Comparison of ENCODE assay signal across 11 cellular contexts in genomic region chr18:11859903-11860407, GRCh38. TPM values are rescaled to one million over a fixed set of nuclear protein-coding genes. Genes with fewer than 3 reads are reported as not detected.
DNase-seq lines count a peak whose midpoint lies in the region; ATAC-seq and TF ChIP-seq lines count a peak whose summit lies in the region.
"Had no signal": no experiment of that assay in that cellular context is flagged by ENCODE, and none has a peak within 500 bp of the region (broad histone marks: within the 10 kb centered on the region; RNA-seq: fewer than 3 reads in every experiment).

No MANE protein-coding gene starts in this region.

- H3K27ac ChIP-seq in brain microvascular endothelial cell, result peak overlapping the region; percentile 74
- H3K27ac ChIP-seq: upper lobe of left lung had no signal

- H3K36me3 Mint-ChIP-seq in mesothelial cell of epicardium, result no peaks in the 10 kb centered on the region

- H3K27ac Mint-ChIP-seq in mesothelial cell of epicardium, result no peak overlapping the region

- no peaks in the 10 kb centered on the region for H3K9me3 ChIP-seq in mucosa of descending colon
- H3K9me3 ChIP-seq: upper lobe of left lung had no signal

- no peak overlapping the region for H3K4me3 Mint-ChIP-seq in mesothelial cell of epicardium

- H3K4me1 Mint-ChIP-seq in mesothelial cell of epicardium, result peaks cover 32% of the 10 kb centered on the region

- H3K9me3 Mint-ChIP-seq in mesothelial cell of epicardium, result no peaks in the 10 kb centered on the region

- in situ Hi-C loops in Caki2 (cut with HindIII; ENCODE audit: low pct_unique_long_range_greater_than_20kb, low sequenced_read_pairs), result no loop called here
- in situ Hi-C loops in brain microvascular endothelial cell (cut with HindIII; ENCODE audit: low pct_ligation_motif_present, low sequenced_read_pairs), result no loop called here

- peak; percentile 88 for DNase-seq in Caki2 (ENCODE audit: low read depth)
- peak; percentile 50 to 52 for DNase-seq in Kasumi-1 (lab: John Stamatoyannopoulos, UW)
- DNase-seq in brain microvascular endothelial cell, result peak; percentile 91
- no peak for DNase-seq in mucosa of descending colon
- no peak for DNase-seq in mesothelial cell of epicardium (ENCODE audit: low spot score in 2 of 2, unreplicated experiment in 2 of 2)
- no peak for DNase-seq in NCI-H748 (lab: John Stamatoyannopoulos, UW; ENCODE audit: unreplicated experiment)
- no peak for DNase-seq in effector CD8-positive, alpha-beta T cell (lab: John Stamatoyannopoulos, UW)
- DNase-seq: NCI-H510A treated with DMSO at 0.1 percent for 48 hours, right cardiac atrium had no signal

- peaks cover 19% of the 10 kb centered on the region for H3K4me1 ChIP-seq in mucosa of descending colon (ENCODE audit: low read depth)

- peak; percentile 62 for TF ChIP-seq CTCF in brain microvascular endothelial cell (IDR thresholded peaks at IDR 0.05; ENCODE audit: low read depth, low read length, missing control alignments)
- TF ChIP-seq CTCF in mucosa of descending colon (IDR thresholded peaks at IDR 0.05), result no peak
- TF ChIP-seq CTCF in mesothelial cell of epicardium (IDR thresholded peaks at IDR 0.05; ENCODE audit: unreplicated experiment), result no peak

- intact Hi-C loops in mucosa of descending colon (cut with DNase I, micrococcal nuclease), result loop anchor here (10.0 kb wide), 1 partner anchor 45 kb away; the partner anchor contains the start of gene MPPE1 (in 2 of the 2)

- H3K4me3 ChIP-seq in brain microvascular endothelial cell (ENCODE audit: low read depth, low read length) (no peak overlapping the region), mucosa of descending colon (no peak overlapping the region)
- H3K4me3 ChIP-seq: upper lobe of left lung had no signal

- H3K27me3 ChIP-seq in brain microvascular endothelial cell (replicated peaks), result no peaks in the 10 kb centered on the region
- H3K27me3 ChIP-seq: upper lobe of left lung had no signal

- ATAC-seq in mucosa of descending colon, result peak; percentile 62
- ATAC-seq in HG03039 (IDR thresholded peaks at IDR 0.05; ENCODE audit: unreplicated experiment), result no peak

- H3K36me3 ChIP-seq in brain microvascular endothelial cell (replicated peaks) (no peaks in the 10 kb centered on the region), mucosa of descending colon (ENCODE audit: low read depth) (no peaks in the 10 kb centered on the region)

- H3K27me3 Mint-ChIP-seq in mesothelial cell of epicardium (ENCODE audit: low read depth), result no peaks in the 10 kb centered on the region

RNA-seq across cellular contexts. Expression of gene CHMP1B, which starts 8.7 kb away (rescaled TPM):
- total RNA-seq in Caki2 (2014; rRNA removed; shearing (Covaris generic); ENCODE audit: low replicate concordance), result 34.7 and 44.2 TPM in 2 replicates
- total RNA-seq in mucosa of descending colon (10 to 100 TPM; 60.9 to 88.3 (median 66.7) TPM), mesothelial cell of epicardium (42.1 to 45.9 TPM (median 43.7 TPM) in 3 replicates)

RNA-seq across cellular contexts. Expression of gene MPPE1, which starts 48.2 kb away (rescaled TPM):
- total RNA-seq in Caki2 (2014; rRNA removed; shearing (Covaris generic); ENCODE audit: low replicate concordance), result 18.0 and 56.6 TPM in 2 replicates
- total RNA-seq in mucosa of descending colon (100 to 1,000 TPM in 1 of 3 donors, 10 to 100 TPM in 2; 56.7 to 103 (median 68.8) TPM), mesothelial cell of epicardium (34.6 to 40.5 TPM (median 35.6 TPM) in 3 replicates)

Comparison
In these comparisons a context has a peak if more than half of its experiments do, and no peak if none do; other contexts are left out.
1. DNase-seq: peak in Caki2 (single experiment), Kasumi-1 (2 of 2) and brain microvascular endothelial cell (single experiment); none in mucosa of descending colon (0 of 3), mesothelial cell of epicardium (0 of 2), NCI-H748 (single experiment) and effector CD8-positive, alpha-beta T cell (single experiment).